21 cellular contexts compared by ENCODE assay signal in the genomic region with DNA sequence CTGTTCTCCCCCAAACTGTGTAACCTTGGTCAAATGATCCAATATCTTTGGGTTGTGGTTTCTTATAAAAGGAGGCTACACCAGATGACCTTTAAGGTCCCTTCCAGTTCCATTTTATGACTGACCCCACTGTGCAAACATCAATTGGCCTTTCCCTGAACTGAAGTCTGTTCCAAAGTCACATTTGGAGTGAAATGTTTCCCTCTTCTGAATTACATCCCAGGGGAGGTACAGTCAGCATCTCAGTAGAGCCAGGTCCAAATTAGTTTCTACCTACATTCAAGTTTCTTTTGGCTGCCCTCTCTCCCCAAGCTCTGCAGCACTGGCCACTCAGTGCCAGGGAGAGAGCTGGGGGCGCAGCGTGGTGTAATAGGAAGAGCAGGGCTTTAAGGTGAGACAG. TPM values are rescaled to one million over a fixed set of nuclear protein-coding genes. Genes with fewer than 3 reads are reported as not detected.
DNase-seq lines count a peak whose midpoint lies in the region; ATAC-seq, FAIRE-seq and TF ChIP-seq lines count a peak whose summit lies in the region.
"Had no signal": no experiment of that assay in that cellular context is flagged by ENCODE, and none has a peak within 500 bp of the region (broad histone marks: within the 10 kb centered on the region; RNA-seq: fewer than 3 reads in every experiment).

No MANE protein-coding gene starts in this region.

- TF ChIP-seq CTCF in PC-9 (conservative IDR thresholded peaks at IDR 0.05) = no peak
- TF ChIP-seq CTCF in esophagus squamous epithelium (IDR thresholded peaks at IDR 0.05) = no peak
- no peak for TF ChIP-seq CTCF in psoas muscle (IDR thresholded peaks at IDR 0.05)

- peak; percentile 65 for DNase-seq in G401 (ENCODE audit: low spot score)
- DNase-seq in PC-9 = no peak
- no peak for DNase-seq in esophagus squamous epithelium (lab: John Stamatoyannopoulos, UW)
- DNase-seq in psoas muscle = no peak
- DNase-seq in RCC 7860 (ENCODE audit: low spot score) = no peak
- no peak for DNase-seq in NCI-H2029 (lab: John Stamatoyannopoulos, UW)
- DNase-seq in immature natural killer cell = no peak
- DNase-seq: activated CD4-positive, alpha-beta T cell treated with anti-CD3 and anti-CD28 coated beads, Interleukin-2, amount 50 U/mL, for 1 hour; activated effector memory CD4-positive, alpha-beta T cell treated with Interleukin-2 at 50 U/mL for 16 hours; brain microvascular endothelial cell; effector CD8-positive, alpha-beta T cell; foreskin fibroblast; KBM-7; mammary epithelial cell; NCI-H1105 treated with DMSO at 0.1 percent for 48 hours; NK-92 treated with Interleukin-12 subunit alpha and Interleukin-12 subunit beta, amount 100 ng/mL, for 24 hours; SHP77; stimulated activated naive CD4-positive, alpha-beta T cell; T-helper 9 cell had no signal

- H3K27me3 ChIP-seq in PC-9 (ENCODE audit: insufficient read depth, low read depth) (no peaks in the 10 kb centered on the region), esophagus squamous epithelium (no peaks in the 10 kb centered on the region), psoas muscle (ENCODE audit: insufficient read depth in 3 of 3, low read length in 2 of 3) (no peaks in the 10 kb centered on the region)
- H3K27me3 ChIP-seq: BLaER1 treated with 17β-estradiol and CSF1 and Interleukin-3, amounts not matched to agents 10 nM and 100 nM; brain microvascular endothelial cell had no signal

- peaks cover 69% of the 10 kb centered on the region for H3K79me2 ChIP-seq in PC-9 (ENCODE audit: low read depth)

- H3K4me2 ChIP-seq in PC-9 = no peak overlapping the region
- H3K4me2 ChIP-seq: BLaER1 treated with 17β-estradiol and CSF1 and Interleukin-3, amounts not matched to agents 10 nM and 100 nM had no signal

- H3K4me1 ChIP-seq in PC-9 (replicated peaks; ENCODE audit: insufficient read depth) (peaks cover 96% of the 10 kb centered on the region), esophagus squamous epithelium (peaks cover 15 to 77% (median 53%) of the 10 kb centered on the region in 3 donors), psoas muscle (peaks cover 48% of the 10 kb centered on the region)

- FAIRE-seq in RCC 7860 (lab: Jason Lieb, UNC) = no peak

- no peak overlapping the region for H3K4me3 Mint-ChIP-seq in immature natural killer cell

- H3K4me3 ChIP-seq in PC-9 (0 out of 2 replicates have a peak overlapping the region, but pooled peaks have one; percentile 5), esophagus squamous epithelium (no peak overlapping the region), psoas muscle (no peak overlapping the region)
- H3K4me3 ChIP-seq: BLaER1 treated with 17β-estradiol and CSF1 and Interleukin-3, amounts not matched to agents 10 nM and 100 nM had no signal

- H3K27ac Mint-ChIP-seq in immature natural killer cell = no peak overlapping the region

- ATAC-seq in psoas muscle = no peak
- ATAC-seq in HG02642 (IDR thresholded peaks at IDR 0.05; ENCODE audit: poor library complexity, unreplicated experiment) = no peak

- no peaks in the 10 kb centered on the region for H3K9me3 Mint-ChIP-seq in immature natural killer cell

- CTCF ChIA-PET in PC-9 (lab: Charles Lee) = interaction anchor here (0.6 kb wide), 1 partner anchor 53 kb away, joined by 12 read pairs; no protein-coding TSS in a partner anchor

- no TSS peak for BruUV-seq in PC-9 (replicated peaks; lab: Mats Ljungman, UMichigan)

- 71 to 82% methylated on average over 2 of the region's 2 CpGs for WGBS in esophagus squamous epithelium, 2 donors
- WGBS in psoas muscle, 3 donors = 30 to 73% (median 31%) methylated on average over 2 of the region's 2 CpGs

- TF ChIP-seq POLR2A in esophagus squamous epithelium (IDR thresholded peaks at IDR 0.05) = no peak

- H3K4me1 Mint-ChIP-seq in immature natural killer cell = no peaks in the 10 kb centered on the region

- POLR2A ChIA-PET in PC-9 (lab: Charles Lee; ENCODE audit: unreplicated experiment) = no interaction called here

- no peaks in the 10 kb centered on the region for H3K9me2 ChIP-seq in PC-9 (ENCODE audit: insufficient read depth)

- peaks cover 3 to 7% (median 5%) of the 10 kb centered on the region in 3 donors for H3K36me3 Mint-ChIP-seq in immature natural killer cell

- H3K9me3 ChIP-seq in PC-9 (ENCODE audit: insufficient read depth, low read depth) = no peaks in the 10 kb centered on the region
- H3K9me3 ChIP-seq in esophagus squamous epithelium = no peaks in the 10 kb centered on the region
- H3K9me3 ChIP-seq in psoas muscle = no peaks in the 10 kb centered on the region
- H3K9me3 ChIP-seq: BLaER1 treated with 17β-estradiol and CSF1 and Interleukin-3, amounts not matched to agents 10 nM and 100 nM had no signal

- H3K36me3 ChIP-seq in PC-9 (ENCODE audit: low read depth) (peaks cover 20% of the 10 kb centered on the region), esophagus squamous epithelium (peaks cover 0 to 9% (median 0%) of the 10 kb centered on the region in 3 donors), psoas muscle (ENCODE audit: insufficient read depth in 1 of 2, low read depth in 1 of 2) (no peaks in the 10 kb centered on the region)
- H3K36me3 ChIP-seq: BLaER1 treated with 17β-estradiol and CSF1 and Interleukin-3, amounts not matched to agents 10 nM and 100 nM; brain microvascular endothelial cell had no signal

- peaks cover 0 to 6% (median 3%) of the 10 kb centered on the region in 3 donors for H3K27me3 Mint-ChIP-seq in immature natural killer cell (ENCODE audit: low read depth in 3 of 3)

- H3K27ac ChIP-seq in PC-9 = peak overlapping the region; percentile 97
- peak overlapping the region in 3 of 4 donors; percentile 35 to 62 (median 61) for H3K27ac ChIP-seq in esophagus squamous epithelium
- peak overlapping the region; percentile 90 for H3K27ac ChIP-seq in psoas muscle
- H3K27ac ChIP-seq: BLaER1 treated with 17β-estradiol and CSF1 and Interleukin-3, amounts not matched to agents 10 nM and 100 nM; brain microvascular endothelial cell had no signal

- in situ Hi-C loops in G401 (cut with HindIII; ENCODE audit: low sequenced_read_pairs) = no loop called here

- H3F3A ChIP-seq in PC-9 (ENCODE audit: insufficient read depth, low read depth) = peaks cover 63% of the 10 kb centered on the region

- no peaks in the 10 kb centered on the region for H4K20me1 ChIP-seq in PC-9 (ENCODE audit: insufficient read depth)
- H4K20me1 ChIP-seq: BLaER1 treated with 17β-estradiol and CSF1 and Interleukin-3, amounts not matched to agents 10 nM and 100 nM had no signal

- no peak overlapping the region for H2AFZ ChIP-seq in PC-9

- intact Hi-C loops in PC-9 (cut with micrococcal nuclease; ENCODE audit: unreplicated experiment) = loop anchor here (10.0 kb wide), 1 partner anchor 156 kb away; a partner anchor contains a TSS
- intact Hi-C loops in esophagus squamous epithelium (cut with DNase I) = no loop called here
- intact Hi-C loops in psoas muscle (cut with DNase I) = loop anchor here in 1 of 2 donors (5.0 kb wide), 1 partner anchor 33 kb away; a partner anchor contains a TSS

RNA-seq across cellular contexts. Expression of a gene that starts 34.4 kb away (rescaled TPM):
- total RNA-seq in G401 (2014; rRNA removed; shearing (Covaris generic)) = 14.5 and 33.7 TPM in 2 replicates
- total RNA-seq in PC-9 (2021) (73.1 and 98.6 TPM in 2 replicates), esophagus squamous epithelium (10 to 100 TPM; 48.0 to 70.0 (median 62.7) TPM), psoas muscle (10 to 100 TPM in 3 of 4 donors, 1 to 10 TPM in 1; 8.3 to 25.3 (median 17.5) TPM)
- polyA plus RNA-seq in psoas muscle (1 to 10 TPM; 5.6 to 9.0 (median 8.1) TPM), immature natural killer cell (10 to 100 TPM in 1 of 3 donors, 1 to 10 TPM in 2; 4.8 to 10.0 (median 7.0) TPM)
